In the genomic region with DNA sequence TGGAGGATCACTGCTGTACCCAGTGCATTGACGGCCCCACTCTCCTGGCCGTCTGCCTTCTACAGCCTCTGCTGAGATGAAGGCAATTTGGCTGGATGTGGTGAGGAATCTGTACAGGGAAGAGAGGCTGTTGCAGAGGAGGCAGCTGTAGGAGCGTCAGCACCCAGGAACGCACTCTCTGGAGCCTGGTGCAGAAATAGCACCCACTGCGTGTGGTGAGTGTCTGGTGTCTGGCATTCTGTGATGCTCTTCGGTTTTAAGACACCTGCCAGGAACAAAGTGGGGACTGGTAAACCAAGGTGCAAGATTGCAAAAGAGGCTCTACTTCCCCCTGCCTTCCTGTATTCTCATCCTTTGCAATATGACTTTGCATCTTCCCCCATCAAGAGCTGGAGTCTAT, we compare ENCODE assay signal across 32 cellular contexts.
"Had no signal": no experiment of that assay in that cellular context is flagged by ENCODE, and none has a peak within 500 bp of the region (broad histone marks: within the 10 kb centered on the region; RNA-seq: fewer than 3 reads in every experiment).

No MANE protein-coding gene starts in this region.

- ATAC-seq: heart right ventricle; left cardiac atrium; right lobe of liver; stimulated activated naive CD8-positive, alpha-beta T cell treated with anti-CD3 and anti-CD28 coated beads, Interleukin-15, Interleukin-2, amounts not matched to agents 100 U/mL and 50 U/mL, for 24 hours had no signal

- H3K9me3 ChIP-seq: breast epithelium, esophagus squamous epithelium, heart right ventricle, right lobe of liver, testis, uterus had no signal

- H3K9ac ChIP-seq: neural progenitor cell had no signal

- H3K36me3 Mint-ChIP-seq: mesothelial cell of epicardium, neural progenitor cell had no signal

- H3K36me3 ChIP-seq: breast epithelium, esophagus squamous epithelium, heart right ventricle, neural progenitor cell, right lobe of liver, uterus had no signal

- H3K4me3 ChIP-seq: breast epithelium, esophagus squamous epithelium, heart right ventricle, neural progenitor cell, right lobe of liver, testis, uterus had no signal

- H3K4me3 Mint-ChIP-seq: dendritic cell treated with granulocyte-macrophage colony-stimulating factor and Interleukin-4, amounts not matched to agents 40 ng/mL and 50 ng/mL, for 4 days; mesothelial cell of epicardium; naive B cell; neural progenitor cell; T-helper 2 cell treated with Interferon-gamma antibody and Interleukin-4, amounts not matched to agents 5 μg/mL and 100 μg/mL, for 36 hours had no signal

- H3K4me1 Mint-ChIP-seq: naive B cell had no signal

- H3K4me1 ChIP-seq: breast epithelium, testis, uterus had no signal

- H2AFZ ChIP-seq: neural progenitor cell had no signal

- H3K27ac ChIP-seq: breast epithelium, epithelial cell of prostate, esophagus squamous epithelium, heart right ventricle, neural progenitor cell, right lobe of liver, testis, uterus, VCaP had no signal

- DNase-seq: activated CD4-positive, alpha-beta T cell treated with anti-CD3 and anti-CD28 coated beads for 4 hours; activated CD4-positive, alpha-beta T cell treated with anti-CD3 and anti-CD28 coated beads, Interleukin-2, amount 50 U/mL, for 4 hours; activated CD8-positive, alpha-beta memory T cell treated with anti-CD3 and anti-CD28 coated beads for 24 hours; activated effector memory CD4-positive, alpha-beta T cell treated with Interleukin-2 at 50 U/mL for 16 hours; activated naive CD4-positive, alpha-beta T cell treated with anti-CD3 and anti-CD28 coated beads, Interleukin-2, amount 50 U/mL, for 16 hours; amniotic stem cell; central memory CD4-positive, alpha-beta T cell; effector CD4-positive, alpha-beta T cell; esophagus squamous epithelium; foreskin melanocyte; heart right ventricle; islet precursor cell; left cardiac atrium; mammary epithelial cell; naive B cell; right lobe of liver; stimulated activated CD4-positive, alpha-beta T cell treated with anti-CD3 and anti-CD28 coated beads, Interleukin-12 subunit alpha, Interleukin-12 subunit beta, amount 100 ng/mL, for 4 hours; stimulated activated CD4-positive, alpha-beta T cell treated with anti-CD3 and anti-CD28 coated beads, Interleukin-4, amount 100 ng/mL, for 1 hour; stimulated activated naive CD8-positive, alpha-beta T cell treated with anti-CD3 and anti-CD28 coated beads, Interleukin-15, Interleukin-2, amounts not matched to agents 100 U/mL and 50 U/mL, for 24 hours; T-helper 1 cell; testis; trophoblast cell; uterus had no signal

- H3K27ac Mint-ChIP-seq: dendritic cell treated with granulocyte-macrophage colony-stimulating factor and Interleukin-4, amounts not matched to agents 40 ng/mL and 50 ng/mL, for 4 days; mesothelial cell of epicardium; progenitor cell of endocrine pancreas; T-helper 2 cell treated with Interferon-gamma antibody and Interleukin-4, amounts not matched to agents 5 μg/mL and 100 μg/mL, for 36 hours had no signal

- H3K27me3 ChIP-seq: neural progenitor cell, right lobe of liver, testis had no signal

- H3K9me3 Mint-ChIP-seq: dendritic cell treated with granulocyte-macrophage colony-stimulating factor and Interleukin-4, amounts not matched to agents 40 ng/mL and 50 ng/mL, for 4 days; T-helper 2 cell treated with Interferon-gamma antibody and Interleukin-4, amounts not matched to agents 5 μg/mL and 100 μg/mL, for 36 hours had no signal

- FAIRE-seq: endometrium had no signal

- H3K4me2 ChIP-seq: neural progenitor cell had no signal
